Comparison of ENCODE assay signal across 11 cellular contexts in genomic region chr6:31940256-31940664, GRCh38. TPM values are rescaled to one million over a fixed set of nuclear protein-coding genes. Genes with fewer than 3 reads are reported as not detected.
A peak's percentile ranks its signal among the peaks of the same experiment; 100 is the strongest.
DNase-seq lines count a peak whose midpoint lies in the region; ATAC-seq and TF ChIP-seq lines count a peak whose summit lies in the region.
"Had no signal": no experiment of that assay in that cellular context is flagged by ENCODE, and none has a peak within 500 bp of the region (broad histone marks: within the 10 kb centered on the region; RNA-seq: fewer than 3 reads in every experiment).

No MANE protein-coding gene starts in this region.

- no peaks in the 10 kb centered on the region for H4K20me1 ChIP-seq in neural progenitor cell (ENCODE audit: low read depth)

- H3K27ac Mint-ChIP-seq in neural progenitor cell (no peak overlapping the region), WTC11 (no peak overlapping the region; the same call in 1 of the 2 replicates)
- no peak overlapping the region for H3K27ac Mint-ChIP-seq in activated T-cell treated with anti-CD3 and anti-CD28 coated beads, Interleukin-2, amount 50 U/mL, for 72 hours
- H3K27ac Mint-ChIP-seq: activated CD8-positive, alpha-beta memory T cell treated with anti-CD3 and anti-CD28 coated beads, Interleukin-2, amount 10 ng/mL, durations not matched to agents 7 days and 5 days; H9; T-helper 2 cell treated with Interferon-gamma antibody and Interleukin-4, amounts not matched to agents 5 μg/mL and 100 μg/mL, for 36 hours had no signal

- peak overlapping the region; percentile 88 for H2AFZ ChIP-seq in neural progenitor cell (replicated peaks)

- no peak for ATAC-seq in activated T-cell treated with anti-CD3 and anti-CD28 coated beads, Interleukin-2, amount 50 U/mL, for 72 hours (replicated peaks in 1 of 2)
- ATAC-seq in WTC11 (no peak), GM19467 (IDR thresholded peaks at IDR 0.05; ENCODE audit: unreplicated experiment) (no peak)
- ATAC-seq: activated CD8-positive, alpha-beta memory T cell treated with anti-CD3 and anti-CD28 coated beads, Interleukin-2, amount 10 ng/mL, durations not matched to agents 7 days and 5 days had no signal

- TF ChIP-seq CTCF in neural progenitor cell (IDR thresholded peaks at IDR 0.05) (no peak), WTC11 (IDR thresholded peaks at IDR 0.05) (no peak)

- H3K27me3 Mint-ChIP-seq in neural progenitor cell (ENCODE audit: insufficient read depth, low read depth), result peaks cover 16% of the 10 kb centered on the region
- H3K27me3 Mint-ChIP-seq in activated T-cell treated with anti-CD3 and anti-CD28 coated beads, Interleukin-2, amount 50 U/mL, for 72 hours (ENCODE audit: low read depth), result peaks cover 17% of the 10 kb centered on the region
- H3K27me3 Mint-ChIP-seq in WTC11 (ENCODE audit: low read depth), result peaks cover 24% of the 10 kb centered on the region

- H3K4me3 ChIP-seq in neural progenitor cell, result no peak overlapping the region
- H3K4me3 ChIP-seq: pancreas had no signal

- H3K27ac ChIP-seq in neural progenitor cell, result no peak overlapping the region
- H3K27ac ChIP-seq: pancreas had no signal

- peaks cover 11% of the 10 kb centered on the region for H3K4me1 Mint-ChIP-seq in neural progenitor cell
- peaks cover 2% of the 10 kb centered on the region for H3K4me1 Mint-ChIP-seq in activated T-cell treated with anti-CD3 and anti-CD28 coated beads, Interleukin-2, amount 50 U/mL, for 72 hours (ENCODE audit: low read depth)
- H3K4me1 Mint-ChIP-seq in WTC11, result peaks cover 7% of the 10 kb centered on the region

- H3K79me2 ChIP-seq in neural progenitor cell (ENCODE audit: low read depth), result no peaks in the 10 kb centered on the region

- no peak overlapping the region for H3K9ac ChIP-seq in neural progenitor cell

- CTCF ChIA-PET in WTC11 (lab: Charles Lee), result interaction anchor here (1.2 to 1.7 kb wide), 4 partner anchors 12 to 170 kb away, joined by 3 to 13 read pairs (median 4); partner anchors contain the start of gene NEU1

- POLR2A ChIA-PET in WTC11 (lab: Charles Lee), result no interaction called here

- H3K4me3 Mint-ChIP-seq in neural progenitor cell (no peak overlapping the region), WTC11 (no peak overlapping the region)
- H3K4me3 Mint-ChIP-seq in activated T-cell treated with anti-CD3 and anti-CD28 coated beads, Interleukin-2, amount 50 U/mL, for 72 hours, result no peak overlapping the region
- H3K4me3 Mint-ChIP-seq: activated CD8-positive, alpha-beta memory T cell treated with anti-CD3 and anti-CD28 coated beads, Interleukin-2, amount 10 ng/mL, durations not matched to agents 7 days and 5 days; H9; T-helper 2 cell treated with Interferon-gamma antibody and Interleukin-4, amounts not matched to agents 5 μg/mL and 100 μg/mL, for 36 hours had no signal

- no peaks in the 10 kb centered on the region for H3F3A ChIP-seq in neural progenitor cell (ENCODE audit: low read depth)

- peaks cover 6% of the 10 kb centered on the region for H3K27me3 ChIP-seq in neural progenitor cell
- H3K27me3 ChIP-seq: pancreas had no signal

- H3K9me3 Mint-ChIP-seq in neural progenitor cell (no peaks in the 10 kb centered on the region), WTC11 (no peaks in the 10 kb centered on the region)
- no peaks in the 10 kb centered on the region for H3K9me3 Mint-ChIP-seq in activated T-cell treated with anti-CD3 and anti-CD28 coated beads, Interleukin-2, amount 50 U/mL, for 72 hours
- H3K9me3 Mint-ChIP-seq: H9; T-helper 2 cell treated with Interferon-gamma antibody and Interleukin-4, amounts not matched to agents 5 μg/mL and 100 μg/mL, for 36 hours had no signal

- DNase-seq in H4 (ENCODE audit: low spot score) (peak; percentile 48), SW480 (ENCODE audit: low spot score) (peak; percentile 28), neural progenitor cell (ENCODE audit: low spot score) (no peak), WTC11 (ENCODE audit: low spot score) (no peak)
- no peak for DNase-seq in activated T-cell treated with anti-CD3 and anti-CD28 coated beads, Interleukin-2, amount 50 U/mL, for 72 hours
- DNase-seq: activated CD8-positive, alpha-beta memory T cell treated with anti-CD3 and anti-CD28 coated beads, Interleukin-2, amount 10 ng/mL, durations not matched to agents 7 days and 5 days; H9; pancreas; stimulated activated CD4-positive, alpha-beta T cell treated with anti-CD3 and anti-CD28 coated beads, Interleukin-4, amount 100 ng/mL, for 4 hours had no signal

- H3K4me1 ChIP-seq in neural progenitor cell, result peaks cover 4% of the 10 kb centered on the region

- no peaks in the 10 kb centered on the region for H3K36me3 ChIP-seq in neural progenitor cell
- H3K36me3 ChIP-seq: pancreas had no signal

- H3K9me3 ChIP-seq in neural progenitor cell (ENCODE audit: low read depth), result no peaks in the 10 kb centered on the region
- H3K9me3 ChIP-seq: pancreas had no signal

- no peak overlapping the region for H3K4me2 ChIP-seq in neural progenitor cell

- no peaks in the 10 kb centered on the region for H3K36me3 Mint-ChIP-seq in neural progenitor cell
- H3K36me3 Mint-ChIP-seq in activated T-cell treated with anti-CD3 and anti-CD28 coated beads, Interleukin-2, amount 50 U/mL, for 72 hours (ENCODE audit: insufficient read depth in 2 of 2), result no peaks in the 10 kb centered on the region
- no peaks in the 10 kb centered on the region for H3K36me3 Mint-ChIP-seq in WTC11
- H3K36me3 Mint-ChIP-seq: activated CD8-positive, alpha-beta memory T cell treated with anti-CD3 and anti-CD28 coated beads, Interleukin-2, amount 10 ng/mL, durations not matched to agents 7 days and 5 days had no signal

TF ChIP-seq in WTC11, 78 proteins besides CTCF, POLR2A, EP300 and RAD21 (continues in another document):
- no peak for TF ChIP-seq HMGA2 (CRISPR knock-in tag; IDR thresholded peaks at IDR 0.05)
- TF ChIP-seq ZNF423 (CRISPR knock-in tag; IDR thresholded peaks at IDR 0.05), result no peak
- TF ChIP-seq TEAD1 (CRISPR knock-in tag; IDR thresholded peaks at IDR 0.05), result no peak
- TF ChIP-seq NR2C2 (CRISPR knock-in tag; IDR thresholded peaks at IDR 0.05), result no peak
- TF ChIP-seq FOXJ3 (CRISPR knock-in tag; IDR thresholded peaks at IDR 0.05; ENCODE audit: borderline replicate concordance), result no peak
- no peak for TF ChIP-seq ATF2 (CRISPR knock-in tag; IDR thresholded peaks at IDR 0.05; ENCODE audit: borderline replicate concordance, low read depth)
- TF ChIP-seq SOX15 (CRISPR knock-in tag; IDR thresholded peaks at IDR 0.05), result no peak
- TF ChIP-seq CREM (CRISPR knock-in tag; IDR thresholded peaks at IDR 0.05), result no peak
- TF ChIP-seq TP53 (CRISPR knock-in tag; IDR thresholded peaks at IDR 0.05), result no peak
- no peak for TF ChIP-seq ZNF396 (CRISPR knock-in tag; IDR thresholded peaks at IDR 0.05; ENCODE audit: borderline replicate concordance)
- no peak for TF ChIP-seq CBFB (CRISPR knock-in tag; IDR thresholded peaks at IDR 0.05; ENCODE audit: low read depth)

RNA-seq across cellular contexts. Expression of gene CFB, which starts 5.6 kb away (rescaled TPM):
- 1.5 and 4.3 TPM in 2 replicates for total RNA-seq in H4 (2014; rRNA removed; shearing (Covaris generic))
- 0.50 TPM in 1 of 2 replicates, not detected in the other for total RNA-seq in neural progenitor cell (ENCODE audit: low replicate concordance)
- 1 to 10 TPM; 1.1 to 3.5 TPM for total RNA-seq in activated T-cell treated with anti-CD3 and anti-CD28 coated beads, Interleukin-2, amount 50 U/mL, for 72 hours
- 1.4 to 2.7 TPM (median 1.4 TPM) in 3 replicates for total RNA-seq in WTC11 (2021)

RNA-seq across cellular contexts. Expression of gene C2, which starts 12.7 kb away (rescaled TPM):
- total RNA-seq in H4 (2014; rRNA removed; shearing (Covaris generic)), result 0.75 TPM in 1 of 2 replicates, not detected in the other
- total RNA-seq in neural progenitor cell (ENCODE audit: low replicate concordance) (1.1 and 1.4 TPM in 2 replicates), WTC11 (2021) (1.3 TPM in 3 replicates)
- 1 to 10 TPM; 3.4 to 5.1 TPM for total RNA-seq in activated T-cell treated with anti-CD3 and anti-CD28 coated beads, Interleukin-2, amount 50 U/mL, for 72 hours

RNA-seq across cellular contexts. Expression of gene NELFE, which starts 18.5 kb away (rescaled TPM):
- total RNA-seq in H4 (2014; rRNA removed; shearing (Covaris generic)), result 140 and 141 TPM in 2 replicates
- total RNA-seq in neural progenitor cell (ENCODE audit: low replicate concordance), result 129 and 135 TPM in 2 replicates
- total RNA-seq in activated T-cell treated with anti-CD3 and anti-CD28 coated beads, Interleukin-2, amount 50 U/mL, for 72 hours, result 10 to 100 TPM; 65.0 to 71.5 TPM
- total RNA-seq in WTC11 (2021), result 73.8 to 88.7 TPM (median 79.0 TPM) in 3 replicates

RNA-seq across cellular contexts. Expression of gene SKIC2, which starts 18.7 kb away (rescaled TPM):
- total RNA-seq in H4 (2014; rRNA removed; shearing (Covaris generic)), result 21.1 and 23.8 TPM in 2 replicates
- total RNA-seq in neural progenitor cell (ENCODE audit: low replicate concordance) (21.0 and 50.5 TPM in 2 replicates), WTC11 (2021) (80.0 to 84.0 TPM (median 81.8 TPM) in 3 replicates)
- total RNA-seq in activated T-cell treated with anti-CD3 and anti-CD28 coated beads, Interleukin-2, amount 50 U/mL, for 72 hours, result 10 to 100 TPM; 75.7 to 79.7 TPM

RNA-seq across cellular contexts. Expression of gene DXO, which starts 31.7 kb away (rescaled TPM):
- total RNA-seq in H4 (2014; rRNA removed; shearing (Covaris generic)), result 11.0 and 13.5 TPM in 2 replicates
- total RNA-seq in neural progenitor cell (ENCODE audit: low replicate concordance) (10.2 and 23.0 TPM in 2 replicates), WTC11 (2021) (13.8 to 16.5 TPM (median 15.7 TPM) in 3 replicates)
- total RNA-seq in activated T-cell treated with anti-CD3 and anti-CD28 coated beads, Interleukin-2, amount 50 U/mL, for 72 hours, result 10 to 100 TPM; 23.3 to 34.7 TPM

Comparison
In these comparisons a context has a peak if more than half of its experiments do, and no peak if none do; other contexts are left out.
1. DNase-seq: peak in H4 (single experiment) and SW480 (single experiment); none in neural progenitor cell (single experiment), activated T-cell treated with anti-CD3 and anti-CD28 coated beads, Interleukin-2, amount 50 U/mL, for 72 hours (0 of 2) and WTC11 (single experiment).